7 cellular contexts compared by ENCODE assay signal in the genomic region with DNA sequence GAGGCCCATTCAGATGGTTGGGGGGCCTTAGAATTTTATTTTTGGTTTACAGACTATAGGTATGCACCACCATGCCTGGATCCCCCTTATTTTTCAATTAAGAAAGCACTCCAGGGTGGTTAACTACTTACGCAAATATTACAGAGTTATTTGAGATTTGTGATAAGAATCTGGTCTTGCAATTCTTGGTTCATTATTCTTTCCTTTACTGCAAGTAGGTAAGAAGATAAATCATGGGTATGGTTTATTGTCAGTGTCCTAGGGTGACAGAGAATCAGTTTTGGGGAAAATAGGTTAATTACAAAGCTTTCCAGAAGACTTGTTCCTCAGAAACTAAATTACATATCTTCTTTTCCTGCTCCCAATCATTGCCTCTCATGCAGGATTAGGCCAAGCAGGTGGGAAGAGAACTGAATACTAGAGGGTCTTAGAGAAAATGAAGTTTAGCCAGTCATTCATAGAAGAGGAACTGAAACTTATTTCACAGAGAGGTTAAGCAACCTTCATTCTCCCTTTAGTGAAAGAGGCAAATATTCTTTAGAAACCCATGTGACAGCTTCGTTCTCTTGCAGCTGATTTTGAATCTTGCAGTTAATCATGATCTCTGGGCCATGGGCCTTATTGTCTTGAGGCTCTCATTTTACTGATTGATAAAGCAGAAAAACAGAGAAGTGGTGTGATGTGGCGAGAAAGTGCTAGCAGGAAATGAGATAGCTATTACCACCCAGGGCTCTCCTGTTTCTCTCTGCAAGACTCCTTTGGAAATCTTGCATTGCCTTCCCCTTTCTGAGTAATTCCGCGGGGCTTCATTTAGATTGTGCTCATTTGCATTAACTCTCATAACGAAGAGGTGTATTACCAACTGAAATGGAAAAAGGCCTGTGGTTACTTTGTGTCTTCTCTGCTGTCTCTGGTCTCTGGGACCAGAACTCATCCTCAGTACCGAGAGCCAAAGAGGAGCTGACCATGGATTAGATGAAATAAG.
DNase-seq lines count a peak whose midpoint lies in the region; ATAC-seq and TF ChIP-seq lines count a peak whose summit lies in the region.

No MANE protein-coding gene starts in this region.

- no peaks in the 10 kb centered on the region for H3K9me3 ChIP-seq in OCI-LY3 (ENCODE audit: insufficient read depth, low read length)

- peak overlapping the region; percentile 77 for H3K9ac ChIP-seq in OCI-LY3 (ENCODE audit: low read length)

- peak; percentile 91 for ATAC-seq in HG02885 (IDR thresholded peaks at IDR 0.05; ENCODE audit: poor library complexity, unreplicated experiment)

- H3K4me1 Mint-ChIP-seq in nephron progenitor cell = peaks cover 5% of the 10 kb centered on the region

- no peaks in the 10 kb centered on the region for H3K79me2 ChIP-seq in OCI-LY3 (ENCODE audit: low read length)

- DNase-seq in GM19240 (ENCODE audit: insufficient read length, low spot score) = peak; percentile 33
- DNase-seq in nephron progenitor cell = no peak
- no peak for DNase-seq in NCI-H69 (lab: John Stamatoyannopoulos, UW)
- no peak for DNase-seq in NCI-H1092 treated with DMSO at 0.1 percent for 48 hours (lab: John Stamatoyannopoulos, UW)
- no peak for DNase-seq in SW480 (ENCODE audit: low spot score)

- peak overlapping the region; percentile 65 for H3K4me3 ChIP-seq in OCI-LY3 (ENCODE audit: low read length)

- peaks cover 3% of the 10 kb centered on the region for H3K27me3 Mint-ChIP-seq in nephron progenitor cell (ENCODE audit: low read depth, poor library complexity)

- peak overlapping the region; percentile 98 for H3K27ac ChIP-seq in OCI-LY3 (ENCODE audit: low read length)

- H3K4me3 Mint-ChIP-seq in nephron progenitor cell = no peak overlapping the region

- H3K27me3 ChIP-seq in OCI-LY3 (ENCODE audit: low read depth, low read length) = no peaks in the 10 kb centered on the region

- peaks cover 12% of the 10 kb centered on the region for H3K36me3 Mint-ChIP-seq in nephron progenitor cell (ENCODE audit: low read depth)

- peaks cover 4% of the 10 kb centered on the region for H3K9me3 Mint-ChIP-seq in nephron progenitor cell

- H4K20me1 ChIP-seq in OCI-LY3 (ENCODE audit: insufficient read depth, low read length) = no peaks in the 10 kb centered on the region

- peak overlapping the region; percentile 88 for H3K4me2 ChIP-seq in OCI-LY3 (ENCODE audit: low read length)

- H2AFZ ChIP-seq in OCI-LY3 (ENCODE audit: low read depth, low read length) = no peak overlapping the region

- H3K4me1 ChIP-seq in OCI-LY3 (ENCODE audit: low read length) = peaks cover 61% of the 10 kb centered on the region

- peak overlapping the region; percentile 44 for H3K27ac Mint-ChIP-seq in nephron progenitor cell

- TF ChIP-seq CTCF in OCI-LY3 (IDR thresholded peaks at IDR 0.05; ENCODE audit: low read depth, low read length) (no peak), nephron progenitor cell (IDR thresholded peaks at IDR 0.05) (no peak)

- no peaks in the 10 kb centered on the region for H3K36me3 ChIP-seq in OCI-LY3 (replicated peaks; ENCODE audit: low read depth, low read length)
